15 cellular contexts compared by ENCODE assay signal in genomic region chr2:151264157-151264835, GRCh38. TPM values are rescaled to one million over a fixed set of nuclear protein-coding genes. Genes with fewer than 3 reads are reported as not detected.
DNase-seq lines count a peak whose midpoint lies in the region; ATAC-seq lines count a peak whose summit lies in the region.
"Had no signal": no experiment of that assay in that cellular context is flagged by ENCODE, and none has a peak within 500 bp of the region (broad histone marks: within the 10 kb centered on the region; RNA-seq: fewer than 3 reads in every experiment).

No MANE protein-coding gene starts in this region.

- no peak for ATAC-seq in T-cell (replicated peaks in 1 of 4)

- POLR2A ChIA-PET in T-cell (lab: Charles Lee) = interaction anchor here in 1 of 2 donors (0.5 to 0.7 kb wide), 2 partner anchors 15 to 148 kb away, joined by 3 to 7 read pairs; no protein-coding TSS in a partner anchor

- intact Hi-C loops in posterior vena cava (cut with DNase I) = no loop called here

- H3K4me3 Mint-ChIP-seq in T-cell = peak overlapping the region in 1 of 3 donors; percentile 6
- H3K4me3 Mint-ChIP-seq in T-helper 2 cell treated with Interferon-gamma antibody and Interleukin-4, amounts not matched to agents 5 μg/mL and 100 μg/mL, for 36 hours = no peak overlapping the region

- H3K36me3 Mint-ChIP-seq in T-cell = peaks cover 14% of the 10 kb centered on the region
- peaks cover 13% of the 10 kb centered on the region for H3K36me3 Mint-ChIP-seq in T-helper 2 cell treated with Interferon-gamma antibody and Interleukin-4, amounts not matched to agents 5 μg/mL and 100 μg/mL, for 36 hours (ENCODE audit: low read depth)

- H3K4me1 Mint-ChIP-seq in T-cell = peaks cover 26 to 31% (median 26%) of the 10 kb centered on the region in 3 donors
- peaks cover 27% of the 10 kb centered on the region for H3K4me1 Mint-ChIP-seq in T-helper 2 cell treated with Interferon-gamma antibody and Interleukin-4, amounts not matched to agents 5 μg/mL and 100 μg/mL, for 36 hours (ENCODE audit: low read depth)

- no peaks in the 10 kb centered on the region for H3K27me3 Mint-ChIP-seq in T-cell
- no peaks in the 10 kb centered on the region for H3K27me3 Mint-ChIP-seq in T-helper 2 cell treated with Interferon-gamma antibody and Interleukin-4, amounts not matched to agents 5 μg/mL and 100 μg/mL, for 36 hours (ENCODE audit: low read depth)

- H3K27ac Mint-ChIP-seq in T-cell = peak overlapping the region; percentile 16 to 45
- H3K27ac Mint-ChIP-seq in T-helper 2 cell treated with Interferon-gamma antibody and Interleukin-4, amounts not matched to agents 5 μg/mL and 100 μg/mL, for 36 hours = no peak overlapping the region

- CTCF ChIA-PET in T-cell (lab: Charles Lee) = no interaction called here

- H3K9me3 Mint-ChIP-seq in T-cell = no peaks in the 10 kb centered on the region
- peaks cover 4% of the 10 kb centered on the region for H3K9me3 Mint-ChIP-seq in T-helper 2 cell treated with Interferon-gamma antibody and Interleukin-4, amounts not matched to agents 5 μg/mL and 100 μg/mL, for 36 hours

- DNase-seq in DMS 273 (lab: John Stamatoyannopoulos, UW; ENCODE audit: unreplicated experiment) = peak; percentile 37
- no peak for DNase-seq in DMS 273 treated with DMSO at 0.1 percent for 48 hours (lab: John Stamatoyannopoulos, UW)
- no peak for DNase-seq in T-cell
- peak; percentile 47 for DNase-seq in kidney glomerular epithelial cell (lab: John Stamatoyannopoulos, UW)
- peak; percentile 65 for DNase-seq in renal cortical epithelial cell (ENCODE audit: low read depth)
- DNase-seq in T-helper 2 cell treated with Interferon-gamma antibody and Interleukin-4, amounts not matched to agents 5 μg/mL and 100 μg/mL, for 36 hours (ENCODE audit: low spot score) = no peak
- no peak for DNase-seq in posterior vena cava (ENCODE audit: low spot score)
- no peak for DNase-seq in NCI-H2196 (lab: John Stamatoyannopoulos, UW; ENCODE audit: unreplicated experiment)
- DNase-seq: activated naive CD4-positive, alpha-beta T cell treated with Interleukin-2 at 50 U/mL for 16 hours; C1 segment of cervical spinal cord; DND-41; mesenchymal stem cell; NCI-H1092 treated with DMSO at 0.1 percent for 48 hours; OCI-M1; stimulated activated CD4-positive, alpha-beta T cell treated with anti-CD3 and anti-CD28 coated beads, Interleukin-15, amount 100 ng/mL, for 24 hours had no signal

RNA-seq across cellular contexts. Expression of gene RBM43, which starts 2.6 kb away (rescaled TPM):
- total RNA-seq in T-cell (10 to 100 TPM; 11.4 to 18.2 (median 16.8) TPM), renal cortical epithelial cell (3.6 and 10.4 TPM in 2 replicates), posterior vena cava (1 to 10 TPM; 5.0 to 8.5 TPM)

RNA-seq across cellular contexts. Expression of gene NMI, which starts 25.2 kb away (rescaled TPM):
- 10 to 100 TPM; 21.1 to 34.7 (median 24.0) TPM for total RNA-seq in T-cell
- total RNA-seq in renal cortical epithelial cell = 23.9 and 51.1 TPM in 2 replicates
- 10 to 100 TPM; 11.5 to 12.0 TPM for total RNA-seq in posterior vena cava

Comparison
In these comparisons a context has a peak if more than half of its experiments do, and no peak if none do; other contexts are left out.
1. DNase-seq: peak in DMS 273 (single experiment), kidney glomerular epithelial cell (single experiment) and renal cortical epithelial cell (single experiment); none in DMS 273 treated with DMSO at 0.1 percent for 48 hours (single experiment), T-cell (0 of 34), T-helper 2 cell treated with Interferon-gamma antibody and Interleukin-4, amounts not matched to agents 5 μg/mL and 100 μg/mL, for 36 hours (single experiment), posterior vena cava (single experiment) and NCI-H2196 (single experiment).